9 cellular contexts compared by ENCODE assay signal in genomic region chr14:80213602-80214001, GRCh38. TPM values are rescaled to one million over a fixed set of nuclear protein-coding genes. Genes with fewer than 3 reads are reported as not detected.
A peak's percentile ranks its signal among the peaks of the same experiment; 100 is the strongest.
DNase-seq lines count a peak whose midpoint lies in the region; ATAC-seq, FAIRE-seq and TF ChIP-seq lines count a peak whose summit lies in the region.
"Had no signal": no experiment of that assay in that cellular context is flagged by ENCODE, and none has a peak within 500 bp of the region (broad histone marks: within the 10 kb centered on the region; RNA-seq: fewer than 3 reads in every experiment).

No MANE protein-coding gene starts in this region.

- H3K4me1 ChIP-seq in left ventricle myocardium inferior = peaks cover 4% of the 10 kb centered on the region
- H3K4me1 ChIP-seq in NT2/D1 (ENCODE audit: insufficient read depth, insufficient read length) = peaks cover 4% of the 10 kb centered on the region
- H3K4me1 ChIP-seq in small intestine (ENCODE audit: control insufficient read depth in 2 of 2, insufficient read depth in 1 of 2, low read depth in 1 of 2, low read length in 1 of 2) = no peaks in the 10 kb centered on the region

- TF ChIP-seq CTCF in left ventricle myocardium inferior (IDR thresholded peaks at IDR 0.05; ENCODE audit: borderline replicate concordance) = peak; percentile 34

- FAIRE-seq in small intestine (lab: Jason Lieb, UNC) = no peak
- FAIRE-seq: endometrium had no signal

- H3K4me3 ChIP-seq in left ventricle myocardium inferior (no peak overlapping the region), NT2/D1 (ENCODE audit: insufficient read length, low read depth) (no peak overlapping the region), small intestine (ENCODE audit: low read depth in 1 of 2, low read length in 2 of 2) (no peak overlapping the region)

- H3K9me3 ChIP-seq in left ventricle myocardium inferior (replicated peaks) = no peaks in the 10 kb centered on the region
- no peaks in the 10 kb centered on the region for H3K9me3 ChIP-seq in NT2/D1 (ENCODE audit: insufficient read depth, low read length)
- H3K9me3 ChIP-seq in small intestine (ENCODE audit: control insufficient read depth, low read depth) = no peaks in the 10 kb centered on the region

- no peaks in the 10 kb centered on the region for H3K27me3 ChIP-seq in left ventricle myocardium inferior (ENCODE audit: low read depth)
- no peaks in the 10 kb centered on the region for H3K27me3 ChIP-seq in NT2/D1 (ENCODE audit: insufficient read depth, insufficient read length)
- no peaks in the 10 kb centered on the region for H3K27me3 ChIP-seq in small intestine (ENCODE audit: control insufficient read depth in 2 of 2, insufficient read depth in 2 of 2, low read length in 2 of 2)

- no peak for ATAC-seq in Right ventricle myocardium inferior
- peak; percentile 67 for ATAC-seq in HG02884 (IDR thresholded peaks at IDR 0.05; ENCODE audit: unreplicated experiment)
- ATAC-seq in HG03139 (IDR thresholded peaks at IDR 0.05; ENCODE audit: unreplicated experiment) = no peak

- WGBS in small intestine, 3 donors = 46 to 51% (median 49%) methylated on average over 4 of the region's 4 CpGs

- TF ChIP-seq POLR2A in erythroblast (IDR thresholded peaks at IDR 0.05; ENCODE audit: low read length) = no peak

- intact Hi-C loops in left ventricle myocardium inferior (cut with micrococcal nuclease) = no loop called here
- intact Hi-C loops in Right ventricle myocardium inferior (cut with DNase I) = loop anchor here (10.0 kb wide), 2 partner anchors 51 to 371 kb away; no protein-coding TSS in a partner anchor

- H3K36me3 ChIP-seq in left ventricle myocardium inferior (no peaks in the 10 kb centered on the region), NT2/D1 (ENCODE audit: insufficient read depth, insufficient read length, low read length) (no peaks in the 10 kb centered on the region), small intestine (ENCODE audit: control insufficient read depth in 2 of 2, insufficient read depth in 2 of 2, low read length in 2 of 2) (no peaks in the 10 kb centered on the region)

- H3K27ac ChIP-seq in left ventricle myocardium inferior (replicated peaks) (no peak overlapping the region), small intestine (ENCODE audit: low read depth in 1 of 2, low read length in 1 of 2) (no peak overlapping the region)

- H3K9ac ChIP-seq in NT2/D1 (ENCODE audit: insufficient read length, low read depth) = no peak overlapping the region

- DNase-seq in left ventricle myocardium inferior (no peak), Right ventricle myocardium inferior (ENCODE audit: missing footprints) (no peak), NT2/D1 (ENCODE audit: low read depth, low spot score) (peak; percentile 27), erythroblast (lab: John Stamatoyannopoulos, UW) (peak; percentile 41 to 54), small intestine (peak; percentile 13)
- DNase-seq in activated naive CD4-positive, alpha-beta T cell treated with Interleukin-2 at 50 U/mL for 16 hours = no peak

RNA-seq across cellular contexts. Expression of gene DIO2, which starts 2.3 kb away (rescaled TPM):
- total RNA-seq in left ventricle myocardium inferior (6.4 TPM), Right ventricle myocardium inferior (1.6 TPM)
- 1 to 10 TPM in 2 of 3 donors, under 1 TPM in 1; 0.07 to 3.8 (median 2.0) TPM for polyA plus RNA-seq in small intestine

Comparison
In these comparisons a context has a peak if more than half of its experiments do, and no peak if none do; other contexts are left out.
1. DNase-seq: peak in NT2/D1 (single experiment), erythroblast (2 of 2) and small intestine (single experiment); none in left ventricle myocardium inferior (single experiment), Right ventricle myocardium inferior (single experiment) and activated naive CD4-positive, alpha-beta T cell treated with Interleukin-2 at 50 U/mL for 16 hours (single experiment).